In the genomic region with DNA sequence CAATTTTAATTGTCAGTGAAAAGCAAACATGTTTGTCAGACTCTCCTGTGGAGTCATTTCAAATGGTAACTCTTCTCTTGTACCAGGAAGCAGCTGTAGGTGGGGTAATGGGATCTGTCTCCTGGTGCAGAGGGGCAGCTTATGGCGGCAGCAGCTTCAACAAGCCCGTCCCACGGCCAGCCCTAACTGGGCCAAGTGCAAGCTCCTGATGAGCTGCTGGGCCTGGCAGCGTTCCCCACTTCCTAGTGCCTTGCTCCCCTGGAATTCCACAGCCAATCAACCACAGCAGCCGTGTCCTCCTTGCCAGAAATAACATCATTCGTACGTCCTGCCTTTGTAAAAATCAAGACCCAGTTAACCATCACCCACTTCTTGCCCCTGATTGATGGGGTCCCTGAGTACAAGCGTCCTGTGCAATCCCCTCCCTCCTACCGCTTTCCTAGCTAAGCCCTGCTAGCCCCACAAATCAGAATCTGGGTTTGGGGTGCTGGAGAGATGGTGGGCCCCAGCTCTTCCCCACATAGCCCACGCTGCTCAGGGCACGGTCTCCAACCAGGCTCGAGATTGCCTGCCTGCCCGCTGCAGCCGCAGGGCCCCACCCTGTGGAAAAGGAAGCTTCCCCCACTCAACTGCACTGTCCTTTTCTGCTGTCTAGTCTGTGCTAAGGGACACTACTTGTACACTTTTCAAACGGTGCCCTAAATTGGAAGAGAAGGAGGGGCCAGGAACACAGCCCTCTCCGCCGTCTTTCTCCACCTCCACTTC, we compare ENCODE assay signal across 10 cellular contexts.
DNase-seq lines count a peak whose midpoint lies in the region; ATAC-seq and TF ChIP-seq lines count a peak whose summit lies in the region.
"Had no signal": no experiment of that assay in that cellular context is flagged by ENCODE, and none has a peak within 500 bp of the region (broad histone marks: within the 10 kb centered on the region; RNA-seq: fewer than 3 reads in every experiment).

No MANE protein-coding gene starts in this region.

- no peaks in the 10 kb centered on the region for H3K27me3 ChIP-seq in testis

- H3K36me3 Mint-ChIP-seq in activated naive CD4-positive, alpha-beta T cell treated with anti-CD3 and anti-CD28 coated beads, Interleukin-2, amount 50 U/mL, for 24 hours: no peaks in the 10 kb centered on the region
- no peaks in the 10 kb centered on the region for H3K36me3 Mint-ChIP-seq in activated T-helper 1 cell treated with anti-CD3 and anti-CD28 coated beads, Interleukin-12 subunit alpha, Interleukin-12 subunit beta, Interleukin-2, Interleukin-4 antibody, amounts not matched to agents 30 ng/mL and 10 ng/mL and 1 ng/mL, durations not matched to agents 14 hours and 24 hours and 36 hours (ENCODE audit: low read depth)

- no peak for ATAC-seq in GM18870 (IDR thresholded peaks at IDR 0.05; ENCODE audit: unreplicated experiment)

- WGBS in testis, 2 donors: 47 to 49% methylated on average over 17 of the region's 17 CpGs

- H3K4me3 ChIP-seq in testis: no peak overlapping the region
- H3K4me3 ChIP-seq: cardiac muscle cell had no signal

- H3K36me3 ChIP-seq in testis (ENCODE audit: low read depth, missing control alignments): no peaks in the 10 kb centered on the region
- H3K36me3 ChIP-seq: cardiac muscle cell had no signal

- H3K27ac Mint-ChIP-seq in activated naive CD4-positive, alpha-beta T cell treated with anti-CD3 and anti-CD28 coated beads, Interleukin-2, amount 50 U/mL, for 24 hours: no peak overlapping the region
- no peak overlapping the region for H3K27ac Mint-ChIP-seq in activated T-helper 1 cell treated with anti-CD3 and anti-CD28 coated beads, Interleukin-12 subunit alpha, Interleukin-12 subunit beta, Interleukin-2, Interleukin-4 antibody, amounts not matched to agents 30 ng/mL and 10 ng/mL and 1 ng/mL, durations not matched to agents 14 hours and 24 hours and 36 hours

- peak overlapping the region; percentile 90 for H3K4me3 Mint-ChIP-seq in activated naive CD4-positive, alpha-beta T cell treated with anti-CD3 and anti-CD28 coated beads, Interleukin-2, amount 50 U/mL, for 24 hours
- H3K4me3 Mint-ChIP-seq in activated T-helper 1 cell treated with anti-CD3 and anti-CD28 coated beads, Interleukin-12 subunit alpha, Interleukin-12 subunit beta, Interleukin-2, Interleukin-4 antibody, amounts not matched to agents 30 ng/mL and 10 ng/mL and 1 ng/mL, durations not matched to agents 14 hours and 24 hours and 36 hours: peak overlapping the region; percentile 92

- intact Hi-C loops in activated T-helper 1 cell treated with anti-CD3 and anti-CD28 coated beads, Interleukin-12 subunit alpha, Interleukin-12 subunit beta, Interleukin-2, Interleukin-4 antibody, amounts not matched to agents 30 ng/mL and 10 ng/mL and 1 ng/mL, durations not matched to agents 14 hours and 24 hours and 36 hours (cut with micrococcal nuclease): loop anchor here (10.0 kb wide), 2 partner anchors 452 to 572 kb away; partner anchors contain the start of gene AXDND1
- intact Hi-C loops in testis (cut with DNase I; ENCODE audit: low total_unique reads): loop anchor here (5.0 kb wide), 1 partner anchor 109 kb away; no protein-coding TSS in a partner anchor

- H3K4me1 ChIP-seq in testis: peaks cover 63% of the 10 kb centered on the region

- peaks cover 22% of the 10 kb centered on the region for H3K4me1 Mint-ChIP-seq in activated naive CD4-positive, alpha-beta T cell treated with anti-CD3 and anti-CD28 coated beads, Interleukin-2, amount 50 U/mL, for 24 hours
- H3K4me1 Mint-ChIP-seq in activated T-helper 1 cell treated with anti-CD3 and anti-CD28 coated beads, Interleukin-12 subunit alpha, Interleukin-12 subunit beta, Interleukin-2, Interleukin-4 antibody, amounts not matched to agents 30 ng/mL and 10 ng/mL and 1 ng/mL, durations not matched to agents 14 hours and 24 hours and 36 hours (ENCODE audit: low read depth): peaks cover 20% of the 10 kb centered on the region

- no peak for TF ChIP-seq CTCF in testis (IDR thresholded peaks at IDR 0.05)

- TF ChIP-seq POLR2A in testis (IDR thresholded peaks at IDR 0.05): no peak

- no peak for DNase-seq in activated naive CD4-positive, alpha-beta T cell (lab: John Stamatoyannopoulos, UW)
- no peak for DNase-seq in activated T-helper 1 cell treated with anti-CD3 and anti-CD28 coated beads, Interleukin-12 subunit alpha, Interleukin-12 subunit beta, Interleukin-2, Interleukin-4 antibody, amounts not matched to agents 30 ng/mL and 10 ng/mL and 1 ng/mL, durations not matched to agents 14 hours and 24 hours and 36 hours (ENCODE audit: low spot score)
- DNase-seq in iPS-NIHi11 (ENCODE audit: low spot score) (peak; percentile 58), testis (peak; percentile 73), midbrain (lab: John Stamatoyannopoulos, UW) (no peak), NCI-H187 (lab: John Stamatoyannopoulos, UW) (no peak)
- DNase-seq: stimulated activated CD8-positive, alpha-beta memory T cell treated with anti-CD3 and anti-CD28 coated beads, Interleukin-4, amount 100 ng/mL, for 48 hours had no signal

- no peaks in the 10 kb centered on the region for H3K9me3 Mint-ChIP-seq in activated naive CD4-positive, alpha-beta T cell treated with anti-CD3 and anti-CD28 coated beads, Interleukin-2, amount 50 U/mL, for 24 hours
- no peaks in the 10 kb centered on the region for H3K9me3 Mint-ChIP-seq in activated T-helper 1 cell treated with anti-CD3 and anti-CD28 coated beads, Interleukin-12 subunit alpha, Interleukin-12 subunit beta, Interleukin-2, Interleukin-4 antibody, amounts not matched to agents 30 ng/mL and 10 ng/mL and 1 ng/mL, durations not matched to agents 14 hours and 24 hours and 36 hours

- peak overlapping the region in 1 of 2 donors; percentile 67 for H3K27ac ChIP-seq in testis
- H3K27ac ChIP-seq: cardiac muscle cell had no signal

- no peaks in the 10 kb centered on the region for H3K27me3 Mint-ChIP-seq in activated naive CD4-positive, alpha-beta T cell treated with anti-CD3 and anti-CD28 coated beads, Interleukin-2, amount 50 U/mL, for 24 hours
- H3K27me3 Mint-ChIP-seq in activated T-helper 1 cell treated with anti-CD3 and anti-CD28 coated beads, Interleukin-12 subunit alpha, Interleukin-12 subunit beta, Interleukin-2, Interleukin-4 antibody, amounts not matched to agents 30 ng/mL and 10 ng/mL and 1 ng/mL, durations not matched to agents 14 hours and 24 hours and 36 hours (ENCODE audit: insufficient read depth): peaks cover 14% of the 10 kb centered on the region

- H3K9me3 ChIP-seq in testis: no peaks in the 10 kb centered on the region

Comparison
In these comparisons a context has a peak if more than half of its experiments do, and no peak if none do; other contexts are left out.
1. DNase-seq: peak in iPS-NIHi11 (single experiment) and testis (single experiment); none in activated naive CD4-positive, alpha-beta T cell (0 of 4), activated T-helper 1 cell treated with anti-CD3 and anti-CD28 coated beads, Interleukin-12 subunit alpha, Interleukin-12 subunit beta, Interleukin-2, Interleukin-4 antibody, amounts not matched to agents 30 ng/mL and 10 ng/mL and 1 ng/mL, durations not matched to agents 14 hours and 24 hours and 36 hours (single experiment), midbrain (single experiment) and NCI-H187 (0 of 2).